ENCODE assay signal across 7 cellular contexts in the genomic region with DNA sequence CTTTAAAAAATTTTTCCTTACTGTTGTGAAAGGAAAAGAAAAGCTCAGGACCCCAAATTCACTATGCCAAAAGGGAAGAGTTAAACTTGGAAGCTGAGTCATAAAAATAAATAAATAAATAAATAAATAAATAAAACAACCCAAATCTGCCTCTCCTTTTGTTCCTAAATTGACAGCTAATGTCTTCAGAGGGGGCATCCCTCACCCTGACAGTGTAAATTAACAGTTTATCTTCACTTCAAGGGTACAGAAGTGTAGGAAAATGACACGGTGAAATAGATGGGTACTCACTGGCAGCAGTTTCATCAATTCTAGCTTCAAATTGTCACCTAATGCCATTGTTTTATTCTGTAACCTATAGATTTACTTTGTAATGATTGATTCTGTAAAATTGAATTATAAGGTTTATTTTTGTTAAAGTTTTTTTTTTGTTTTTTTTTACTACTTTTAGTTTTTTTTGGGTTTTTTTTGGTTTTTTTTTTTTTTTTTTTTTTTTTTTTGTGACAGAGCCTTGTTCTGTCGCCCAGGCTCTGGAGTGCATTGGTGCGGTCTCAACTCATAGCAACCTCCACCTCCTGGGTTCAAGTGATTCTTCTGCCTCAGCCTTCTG. TPM values are rescaled to one million over a fixed set of nuclear protein-coding genes. Genes with fewer than 3 reads are reported as not detected.
DNase-seq lines count a peak whose midpoint lies in the region; ATAC-seq, FAIRE-seq and TF ChIP-seq lines count a peak whose summit lies in the region.

No MANE protein-coding gene starts in this region.

- H3K27me3 ChIP-seq in OCI-LY3 (ENCODE audit: low read depth, low read length) = no peaks in the 10 kb centered on the region
- no peaks in the 10 kb centered on the region for H3K27me3 ChIP-seq in effector memory CD4-positive, alpha-beta T cell (replicated peaks; ENCODE audit: control insufficient read depth, insufficient read depth, low read length, poor library complexity, severe bottlenecking)

- no peaks in the 10 kb centered on the region for H3K9me3 ChIP-seq in OCI-LY3 (ENCODE audit: insufficient read depth, low read length)
- no peaks in the 10 kb centered on the region for H3K9me3 ChIP-seq in effector memory CD4-positive, alpha-beta T cell (ENCODE audit: control insufficient read depth, low read length)

- no peak for TF ChIP-seq POLR2A in H54 (IDR thresholded peaks at IDR 0.05; ENCODE audit: low read depth, low read length)

- no peaks in the 10 kb centered on the region for H3K79me2 ChIP-seq in OCI-LY3 (ENCODE audit: low read length)

- H3K36me3 ChIP-seq in OCI-LY3 (replicated peaks; ENCODE audit: low read depth, low read length) = no peaks in the 10 kb centered on the region
- H3K36me3 ChIP-seq in effector memory CD4-positive, alpha-beta T cell (ENCODE audit: control insufficient read depth, insufficient read depth, low read length) = no peaks in the 10 kb centered on the region

- DNase-seq in H54 (ENCODE audit: insufficient read length, low spot score) = no peak
- no peak for DNase-seq in effector memory CD4-positive, alpha-beta T cell
- no peak for DNase-seq in sciatic nerve (ENCODE audit: low spot score)
- no peak for DNase-seq in activated CD4-positive, CD25-positive, alpha-beta regulatory T cell (lab: John Stamatoyannopoulos, UW)
- no peak for DNase-seq in NCI-H1436 (lab: John Stamatoyannopoulos, UW)

- no peak overlapping the region for H3K9ac ChIP-seq in OCI-LY3 (ENCODE audit: low read length)

- H3K4me3 ChIP-seq in OCI-LY3 (ENCODE audit: low read length) = peak overlapping the region; percentile 78
- peak overlapping the region; percentile 53 for H3K4me3 ChIP-seq in effector memory CD4-positive, alpha-beta T cell (ENCODE audit: insufficient read depth, low read depth, low read length, poor library complexity, severe bottlenecking)

- no peak overlapping the region for H3K27ac ChIP-seq in OCI-LY3 (ENCODE audit: low read length)
- H3K27ac ChIP-seq in effector memory CD4-positive, alpha-beta T cell (ENCODE audit: insufficient read depth, low read length, poor library complexity, severe bottlenecking) = peak overlapping the region; percentile 89

- ATAC-seq in sciatic nerve (peak; percentile 35), HG02973 (IDR thresholded peaks at IDR 0.05; ENCODE audit: unreplicated experiment) (no peak)

- no peak for TF ChIP-seq CTCF in OCI-LY3 (IDR thresholded peaks at IDR 0.05; ENCODE audit: low read depth, low read length)

- peak overlapping the region; percentile 81 for H3K4me2 ChIP-seq in OCI-LY3 (ENCODE audit: low read length)

- peaks cover 20% of the 10 kb centered on the region for H3K4me1 ChIP-seq in OCI-LY3 (ENCODE audit: low read length)
- peaks cover 11% of the 10 kb centered on the region for H3K4me1 ChIP-seq in effector memory CD4-positive, alpha-beta T cell (ENCODE audit: control insufficient read depth, insufficient read depth, low read length, poor library complexity, severe bottlenecking)

- intact Hi-C loops in sciatic nerve (cut with DNase I) = no loop called here

- peak; percentile 87 for FAIRE-seq in H54 (lab: Jason Lieb, UNC)

- H4K20me1 ChIP-seq in OCI-LY3 (ENCODE audit: insufficient read depth, low read length) = no peaks in the 10 kb centered on the region

- H2AFZ ChIP-seq in OCI-LY3 (ENCODE audit: low read depth, low read length) = no peak overlapping the region

RNA-seq across cellular contexts. Expression of a gene that starts 18.5 kb away (rescaled TPM):
- 293 TPM for total RNA-seq in sciatic nerve
